In genomic region chr3:12845790-12846189, GRCh38 we compare ENCODE assay signal across 40 cellular contexts.
"Had no signal": no experiment of that assay in that cellular context is flagged by ENCODE, and none has a peak within 500 bp of the region (broad histone marks: within the 10 kb centered on the region; RNA-seq: fewer than 3 reads in every experiment).

No MANE protein-coding gene starts in this region.

- H3K9me3 ChIP-seq: adrenal gland, colonic mucosa had no signal

- DNase-seq: activated B cell treated with CpG ODN at 0.5 μM for 24 hours; activated CD4-positive, alpha-beta memory T cell treated with anti-CD3 and anti-CD28 coated beads, Interleukin-2, amount 10 ng/mL, durations not matched to agents 7 days and 5 days; activated CD4-positive, alpha-beta T cell treated with anti-CD3 and anti-CD28 coated beads for 4 hours; activated CD4-positive, alpha-beta T cell treated with anti-CD3 and anti-CD28 coated beads, Interleukin-2, amount 10 ng/mL, durations not matched to agents 24 days and 14 days; activated CD4-positive, alpha-beta T cell treated with anti-CD3 and anti-CD28 coated beads, Interleukin-2, amount 50 U/mL, for 1 hour; activated CD4-positive, alpha-beta T cell treated with anti-CD3 and anti-CD28 coated beads, Interleukin-2, amount 50 U/mL, for 4 hours; activated CD4-positive, CD25-positive, alpha-beta regulatory T cell treated with anti-CD3 and anti-CD28 coated beads, Interleukin-2, amount 50 U/mL, for 72 hours; activated CD8-positive, alpha-beta memory T cell treated with anti-CD3 and anti-CD28 coated beads for 24 hours; activated CD8-positive, alpha-beta memory T cell treated with anti-CD3 and anti-CD28 coated beads, Interleukin-2, amount 10 ng/mL, durations not matched to agents 7 days and 5 days; activated CD8-positive, alpha-beta T cell treated with anti-CD3 and anti-CD28 coated beads, Interleukin-2, amount 10 ng/mL, durations not matched to agents 7 days and 5 days; activated effector memory CD4-positive, alpha-beta T cell treated with anti-CD3 and anti-CD28 coated beads, Interleukin-2, amount 50 U/mL, for 16 hours; activated gamma-delta T cell treated with Interleukin-2 at 50 U/mL for 16 hours; activated naive CD4-positive, alpha-beta T cell; activated naive CD4-positive, alpha-beta T cell treated with anti-CD3 and anti-CD28 coated beads for 36 hours; activated naive CD4-positive, alpha-beta T cell treated with anti-CD3 and anti-CD28 coated beads, Interleukin-2, amount 50 U/mL, for 16 hours; activated naive CD8-positive, alpha-beta T cell treated with anti-CD3 and anti-CD28 coated beads, Interleukin-2, amount 10 ng/mL, durations not matched to agents 7 days and 5 days; activated T-cell treated with anti-CD3 and anti-CD28 coated beads for 4 hours; activated T-cell treated with anti-CD3 and anti-CD28 coated beads, Interleukin-2, amount 50 U/mL, for 1 hour; activated T-cell treated with anti-CD3 and anti-CD28 coated beads, Interleukin-2, amount 50 U/mL, for 4 hours; activated T-cell treated with anti-CD3 and anti-CD28 coated beads, Interleukin-2, amount 50 U/mL, for 72 hours; amniotic stem cell; aorta; caudate nucleus; cerebellar nuclear complex; colonic mucosa; T-helper 1 cell; T-helper 2 cell; T-helper 9 cell had no signal

- H3K27ac ChIP-seq: adrenal gland, cardiac muscle cell, colonic mucosa, VCaP had no signal

- H3K9me3 Mint-ChIP-seq: activated B cell treated with CpG ODN at 0.5 μM for 24 hours; activated CD4-positive, alpha-beta memory T cell treated with anti-CD3 and anti-CD28 coated beads, Interleukin-2, amount 10 ng/mL, durations not matched to agents 7 days and 5 days; activated CD4-positive, alpha-beta T cell treated with anti-CD3 and anti-CD28 coated beads, Interleukin-2, amount 10 ng/mL, durations not matched to agents 24 days and 14 days; activated naive CD4-positive, alpha-beta T cell treated with anti-CD3 and anti-CD28 coated beads, Interleukin-2, amount 50 U/mL, for 72 hours; activated naive CD8-positive, alpha-beta T cell treated with anti-CD3 and anti-CD28 coated beads, Interleukin-2, amount 10 ng/mL, durations not matched to agents 7 days and 5 days; activated T-cell treated with anti-CD3 and anti-CD28 coated beads, Interleukin-2, amount 50 U/mL, for 4 hours; activated T-cell treated with anti-CD3 and anti-CD28 coated beads, Interleukin-2, amount 50 U/mL, for 72 hours; activated T-helper 1 cell treated with anti-CD3 and anti-CD28 coated beads, Interleukin-12 subunit alpha, Interleukin-12 subunit beta, Interleukin-2, Interleukin-4 antibody, amounts not matched to agents 30 ng/mL and 10 ng/mL and 1 ng/mL, durations not matched to agents 14 hours and 24 hours and 36 hours; activated T-helper 17 cell treated with anti-CD3 and anti-CD28 coated beads, Interleukin-2, amount 50 U/mL, for 72 hours; central memory CD8-positive, alpha-beta T cell; T-helper 1 cell treated with Interleukin-12 subunit alpha and Interleukin-12 subunit beta and Interleukin-4 antibody, amounts not matched to agents 30 μg/mL and 1 μg/mL, for 36 hours; T-helper 2 cell treated with Interferon-gamma antibody and Interleukin-4, amounts not matched to agents 5 μg/mL and 100 μg/mL, for 36 hours had no signal

- FAIRE-seq: bronchial epithelial cell, TTC549 had no signal

- H3K27me3 ChIP-seq: adrenal gland, cardiac muscle cell, colonic mucosa had no signal

- H3K4me1 Mint-ChIP-seq: activated T-helper 17 cell treated with anti-CD3 and anti-CD28 coated beads, Interleukin-2, amount 50 U/mL, for 72 hours had no signal

- H3K4me1 ChIP-seq: adrenal gland, colonic mucosa had no signal

- H3K27ac Mint-ChIP-seq: activated B cell treated with CpG ODN at 0.5 μM for 24 hours; activated CD4-positive, alpha-beta memory T cell treated with anti-CD3 and anti-CD28 coated beads, Interleukin-2, amount 10 ng/mL, durations not matched to agents 7 days and 5 days; activated CD4-positive, alpha-beta T cell treated with anti-CD3 and anti-CD28 coated beads, Interleukin-2, amount 10 ng/mL, durations not matched to agents 24 days and 14 days; activated CD8-positive, alpha-beta memory T cell treated with anti-CD3 and anti-CD28 coated beads, Interleukin-2, amount 10 ng/mL, durations not matched to agents 7 days and 5 days; activated CD8-positive, alpha-beta T cell treated with anti-CD3 and anti-CD28 coated beads, Interleukin-2, amount 10 ng/mL, durations not matched to agents 7 days and 5 days; activated naive CD4-positive, alpha-beta T cell treated with anti-CD3 and anti-CD28 coated beads for 36 hours; activated naive CD4-positive, alpha-beta T cell treated with anti-CD3 and anti-CD28 coated beads, Interleukin-2, amount 50 U/mL, for 72 hours; activated naive CD8-positive, alpha-beta T cell treated with anti-CD3 and anti-CD28 coated beads, Interleukin-2, amount 10 ng/mL, durations not matched to agents 7 days and 5 days; activated T-cell treated with anti-CD3 and anti-CD28 coated beads, Interleukin-2, amount 50 U/mL, for 72 hours; activated T-helper 1 cell treated with anti-CD3 and anti-CD28 coated beads, Interleukin-12 subunit alpha, Interleukin-12 subunit beta, Interleukin-2, Interleukin-4 antibody, amounts not matched to agents 30 ng/mL and 10 ng/mL and 1 ng/mL, durations not matched to agents 14 hours and 24 hours and 36 hours; activated T-helper 17 cell treated with anti-CD3 and anti-CD28 coated beads, Interleukin-2, amount 50 U/mL, for 72 hours; brain; T-helper 1 cell treated with Interleukin-12 subunit alpha and Interleukin-12 subunit beta and Interleukin-4 antibody, amounts not matched to agents 30 μg/mL and 1 μg/mL, for 36 hours; T-helper 2 cell treated with Interferon-gamma antibody and Interleukin-4, amounts not matched to agents 5 μg/mL and 100 μg/mL, for 36 hours had no signal

- H3K4me3 ChIP-seq: adrenal gland, cardiac muscle cell, colonic mucosa had no signal

- H3K27me3 Mint-ChIP-seq: activated CD4-positive, alpha-beta T cell treated with anti-CD3 and anti-CD28 coated beads, Interleukin-2, amount 10 ng/mL, durations not matched to agents 24 days and 14 days; activated CD8-positive, alpha-beta memory T cell treated with anti-CD3 and anti-CD28 coated beads, Interleukin-2, amount 10 ng/mL, durations not matched to agents 7 days and 5 days; activated T-helper 17 cell treated with anti-CD3 and anti-CD28 coated beads, Interleukin-2, amount 50 U/mL, for 72 hours; central memory CD8-positive, alpha-beta T cell had no signal

- ATAC-seq: activated CD8-positive, alpha-beta memory T cell treated with anti-CD3 and anti-CD28 coated beads, Interleukin-2, amount 10 ng/mL, durations not matched to agents 7 days and 5 days; activated CD8-positive, alpha-beta T cell treated with anti-CD3 and anti-CD28 coated beads, Interleukin-2, amount 10 ng/mL, durations not matched to agents 7 days and 5 days; activated naive CD4-positive, alpha-beta T cell treated with anti-CD3 and anti-CD28 coated beads, Interleukin-2, amount 50 U/mL, for 72 hours; activated T-cell treated with anti-CD3 and anti-CD28 coated beads, Interleukin-2, amount 50 U/mL, for 4 hours; activated T-cell treated with anti-CD3 and anti-CD28 coated beads, Interleukin-2, amount 50 U/mL, for 72 hours; activated T-helper 17 cell treated with anti-CD3 and anti-CD28 coated beads, Interleukin-2, amount 50 U/mL, for 72 hours had no signal

- H3K4me3 Mint-ChIP-seq: activated B cell treated with CpG ODN at 0.5 μM for 24 hours; activated CD4-positive, alpha-beta memory T cell treated with anti-CD3 and anti-CD28 coated beads, Interleukin-2, amount 10 ng/mL, durations not matched to agents 7 days and 5 days; activated CD4-positive, alpha-beta T cell treated with anti-CD3 and anti-CD28 coated beads, Interleukin-2, amount 10 ng/mL, durations not matched to agents 24 days and 14 days; activated CD8-positive, alpha-beta memory T cell treated with anti-CD3 and anti-CD28 coated beads, Interleukin-2, amount 10 ng/mL, durations not matched to agents 7 days and 5 days; activated CD8-positive, alpha-beta T cell treated with anti-CD3 and anti-CD28 coated beads, Interleukin-2, amount 10 ng/mL, durations not matched to agents 7 days and 5 days; activated naive CD4-positive, alpha-beta T cell treated with anti-CD3 and anti-CD28 coated beads for 36 hours; activated naive CD8-positive, alpha-beta T cell treated with anti-CD3 and anti-CD28 coated beads, Interleukin-2, amount 10 ng/mL, durations not matched to agents 7 days and 5 days; activated T-cell treated with anti-CD3 and anti-CD28 coated beads, Interleukin-2, amount 50 U/mL, for 4 hours; activated T-cell treated with anti-CD3 and anti-CD28 coated beads, Interleukin-2, amount 50 U/mL, for 72 hours; activated T-helper 1 cell treated with anti-CD3 and anti-CD28 coated beads, Interleukin-12 subunit alpha, Interleukin-12 subunit beta, Interleukin-2, Interleukin-4 antibody, amounts not matched to agents 30 ng/mL and 10 ng/mL and 1 ng/mL, durations not matched to agents 14 hours and 24 hours and 36 hours; activated T-helper 17 cell treated with anti-CD3 and anti-CD28 coated beads, Interleukin-2, amount 50 U/mL, for 72 hours; brain; central memory CD8-positive, alpha-beta T cell; T-helper 1 cell treated with Interleukin-12 subunit alpha and Interleukin-12 subunit beta and Interleukin-4 antibody, amounts not matched to agents 30 μg/mL and 1 μg/mL, for 36 hours; T-helper 2 cell treated with Interferon-gamma antibody and Interleukin-4, amounts not matched to agents 5 μg/mL and 100 μg/mL, for 36 hours had no signal

- H3K36me3 ChIP-seq: adrenal gland, cardiac muscle cell, colonic mucosa had no signal
